In the genomic region with DNA sequence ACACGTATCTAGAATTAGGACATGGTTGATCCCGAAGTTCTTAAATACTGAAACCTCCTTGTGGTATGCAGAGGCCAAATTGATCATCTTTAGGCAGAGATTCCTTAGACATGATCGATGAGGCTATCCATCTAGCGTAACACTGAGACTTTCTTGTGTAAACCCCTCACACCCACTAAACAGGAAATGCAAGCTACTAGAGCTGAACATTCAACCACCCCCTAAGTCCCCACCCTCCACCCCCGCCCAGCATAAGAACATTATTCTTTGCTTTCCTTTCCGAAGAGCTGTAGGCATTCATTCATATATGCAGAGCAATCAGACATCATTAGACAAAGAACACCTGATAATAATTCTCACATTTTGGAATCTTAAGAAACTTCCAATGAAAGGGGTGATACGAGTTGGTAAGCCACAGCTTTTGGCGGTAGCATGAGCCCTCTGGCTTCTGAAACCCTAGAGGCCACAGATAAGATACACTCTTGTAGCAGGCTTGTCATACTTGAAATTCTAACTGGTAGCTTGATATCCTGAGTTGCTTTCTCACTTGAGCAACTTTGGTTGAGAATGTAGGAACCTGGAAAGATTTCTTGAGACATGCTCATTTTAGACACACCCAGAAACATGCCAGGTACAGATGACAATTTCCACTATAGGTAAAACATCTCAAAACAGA, we compare ENCODE assay signal across 9 cellular contexts. TPM values are rescaled to one million over a fixed set of nuclear protein-coding genes. Genes with fewer than 3 reads are reported as not detected.
DNase-seq lines count a peak whose midpoint lies in the region; ATAC-seq and TF ChIP-seq lines count a peak whose summit lies in the region.
"Had no signal": no experiment of that assay in that cellular context is flagged by ENCODE, and none has a peak within 500 bp of the region (broad histone marks: within the 10 kb centered on the region; RNA-seq: fewer than 3 reads in every experiment).

No MANE protein-coding gene starts in this region.

- H3K4me1 ChIP-seq in DND-41 (ENCODE audit: insufficient read depth, low read length) (peaks cover 74% of the 10 kb centered on the region), H9 (ENCODE audit: insufficient read depth, low read length) (peaks cover 18% of the 10 kb centered on the region; the same call in 1 of the 2 replicates), vagina (peaks cover 5% of the 10 kb centered on the region)

- H3K27ac Mint-ChIP-seq in activated T-helper 1 cell treated with anti-CD3 and anti-CD28 coated beads, Interleukin-12 subunit alpha, Interleukin-12 subunit beta, Interleukin-2, Interleukin-4 antibody, amounts not matched to agents 30 ng/mL and 10 ng/mL and 1 ng/mL, durations not matched to agents 14 hours and 24 hours and 36 hours = peak overlapping the region; percentile 47
- H3K27ac Mint-ChIP-seq in H9 = no peak overlapping the region

- peak; percentile 39; the same call in 1 of the 3 replicates for ATAC-seq in DND-41 (ENCODE audit: insufficient read depth, low read depth)
- ATAC-seq in GM19351 (IDR thresholded peaks at IDR 0.05; ENCODE audit: unreplicated experiment) = peak; percentile 46
- peak; percentile 40 for ATAC-seq in HG03103 (IDR thresholded peaks at IDR 0.05; ENCODE audit: low read depth, unreplicated experiment)

- peak overlapping the region; percentile 25 for H3K4me3 Mint-ChIP-seq in activated T-helper 1 cell treated with anti-CD3 and anti-CD28 coated beads, Interleukin-12 subunit alpha, Interleukin-12 subunit beta, Interleukin-2, Interleukin-4 antibody, amounts not matched to agents 30 ng/mL and 10 ng/mL and 1 ng/mL, durations not matched to agents 14 hours and 24 hours and 36 hours
- no peak overlapping the region for H3K4me3 Mint-ChIP-seq in H9

- H3K36me3 ChIP-seq in DND-41 (ENCODE audit: insufficient read depth, low read length) = peaks cover 5% of the 10 kb centered on the region
- H3K36me3 ChIP-seq in vagina = no peaks in the 10 kb centered on the region

- no peak overlapping the region for H2AK5ac ChIP-seq in H9 (ENCODE audit: insufficient read length, low read length)

- H4K5ac ChIP-seq in H9 (ENCODE audit: insufficient read length, low read depth, low read length) = no peak overlapping the region

- no peak overlapping the region for H3K4me3 ChIP-seq in DND-41 (ENCODE audit: low read depth in 1 of 2, low read length in 2 of 2)
- no peak overlapping the region for H3K4me3 ChIP-seq in vagina

- no peak overlapping the region for H2BK20ac ChIP-seq in H9 (ENCODE audit: low read depth, low read length, poor library complexity, severe bottlenecking)

- peaks cover 23% of the 10 kb centered on the region for H3K36me3 Mint-ChIP-seq in activated T-helper 1 cell treated with anti-CD3 and anti-CD28 coated beads, Interleukin-12 subunit alpha, Interleukin-12 subunit beta, Interleukin-2, Interleukin-4 antibody, amounts not matched to agents 30 ng/mL and 10 ng/mL and 1 ng/mL, durations not matched to agents 14 hours and 24 hours and 36 hours (ENCODE audit: low read depth)
- H3K36me3 Mint-ChIP-seq in H9 (ENCODE audit: insufficient read depth in 1 of 3, low read depth in 3 of 3) = no peaks in the 10 kb centered on the region

- no peak overlapping the region for H3K4ac ChIP-seq in H9 (ENCODE audit: low read depth, low read length)

- H2BK120ac ChIP-seq in H9 (ENCODE audit: low read depth, low read length, poor library complexity, severe bottlenecking) = no peak overlapping the region

- no peaks in the 10 kb centered on the region for H3K27me3 Mint-ChIP-seq in activated T-helper 1 cell treated with anti-CD3 and anti-CD28 coated beads, Interleukin-12 subunit alpha, Interleukin-12 subunit beta, Interleukin-2, Interleukin-4 antibody, amounts not matched to agents 30 ng/mL and 10 ng/mL and 1 ng/mL, durations not matched to agents 14 hours and 24 hours and 36 hours (ENCODE audit: insufficient read depth)
- peaks cover 32% of the 10 kb centered on the region for H3K27me3 Mint-ChIP-seq in H9 (ENCODE audit: low read depth)

- H3K9me3 ChIP-seq in DND-41 (ENCODE audit: insufficient read depth, low read length, severe bottlenecking) (no peaks in the 10 kb centered on the region), H9 (ENCODE audit: control insufficient read depth, low read depth, low read length) (no peaks in the 10 kb centered on the region), vagina (no peaks in the 10 kb centered on the region)

- WGBS in H9 (ENCODE audit: extremely low coverage, insufficient read length, low lambda C conversion rate) = no CpG with 5 or more reads among the region's 8 CpGs

- H3K9me3 Mint-ChIP-seq in activated T-helper 1 cell treated with anti-CD3 and anti-CD28 coated beads, Interleukin-12 subunit alpha, Interleukin-12 subunit beta, Interleukin-2, Interleukin-4 antibody, amounts not matched to agents 30 ng/mL and 10 ng/mL and 1 ng/mL, durations not matched to agents 14 hours and 24 hours and 36 hours = no peaks in the 10 kb centered on the region
- H3K9me3 Mint-ChIP-seq in H9 = no peaks in the 10 kb centered on the region; a peak in 1 of 5 replicates

- H4K91ac ChIP-seq in H9 (ENCODE audit: insufficient read length, low read depth, low read length) = no peak overlapping the region

- H3K4me1 Mint-ChIP-seq in activated T-helper 1 cell treated with anti-CD3 and anti-CD28 coated beads, Interleukin-12 subunit alpha, Interleukin-12 subunit beta, Interleukin-2, Interleukin-4 antibody, amounts not matched to agents 30 ng/mL and 10 ng/mL and 1 ng/mL, durations not matched to agents 14 hours and 24 hours and 36 hours (ENCODE audit: low read depth) = peaks cover 94% of the 10 kb centered on the region
- peaks cover 63 to 64% of the 10 kb centered on the region in 2 experiments for H3K4me1 Mint-ChIP-seq in H9

- H3K18ac ChIP-seq in H9 (ENCODE audit: insufficient read length, low read depth, low read length) = no peak overlapping the region

- H4K8ac ChIP-seq in H9 (replicated peaks; ENCODE audit: insufficient read length, low read depth, low read length) = no peak overlapping the region

- no peak overlapping the region for H2BK5ac ChIP-seq in H9 (ENCODE audit: insufficient read length, low read length)

- no peak overlapping the region for H2BK12ac ChIP-seq in H9 (ENCODE audit: insufficient read length, low read depth, low read length)

- H3K27ac ChIP-seq in DND-41 (ENCODE audit: low read length) = no peak overlapping the region
- H3K27ac ChIP-seq in H9 (ENCODE audit: insufficient read length, low read depth, low read length) = no peak overlapping the region
- no peak overlapping the region for H3K27ac ChIP-seq in vagina

- H4K20me1 ChIP-seq in DND-41 (ENCODE audit: insufficient read depth, low read length) (peaks cover 74% of the 10 kb centered on the region), H9 (ENCODE audit: control insufficient read depth, insufficient read depth, insufficient read length) (no peaks in the 10 kb centered on the region)

- H3K23ac ChIP-seq in H9 (ENCODE audit: insufficient read length, low read depth, low read length) = no peak overlapping the region

- H2AFZ ChIP-seq in DND-41 (ENCODE audit: low read depth, low read length) (no peak overlapping the region), H9 (ENCODE audit: low read length) (no peak overlapping the region)

- H3K9ac ChIP-seq in DND-41 (ENCODE audit: low read depth, low read length) (no peak overlapping the region), H9 (ENCODE audit: extremely low read depth, insufficient read length, low read length) (no peak overlapping the region)

- no peak overlapping the region for H2BK15ac ChIP-seq in H9 (ENCODE audit: low read depth, low read length)

- intact Hi-C loops in activated T-helper 1 cell treated with anti-CD3 and anti-CD28 coated beads, Interleukin-12 subunit alpha, Interleukin-12 subunit beta, Interleukin-2, Interleukin-4 antibody, amounts not matched to agents 30 ng/mL and 10 ng/mL and 1 ng/mL, durations not matched to agents 14 hours and 24 hours and 36 hours (cut with micrococcal nuclease) = loop anchor here (1.0 to 5.0 kb wide), 5 partner anchors 11 to 449 kb away; no protein-coding TSS in a partner anchor
- intact Hi-C loops in vagina (cut with DNase I) = no loop called here

- no peaks in the 10 kb centered on the region for H3K79me1 ChIP-seq in H9 (ENCODE audit: insufficient read depth, low read depth, low read length, poor library complexity, severe bottlenecking)

- H3K23me2 ChIP-seq in H9 (ENCODE audit: insufficient read length, low read depth, low read length, poor library complexity, severe bottlenecking) = no peaks in the 10 kb centered on the region

- no peak overlapping the region for H3T11ph ChIP-seq in H9 (ENCODE audit: low read length)

- DNase-seq in DND-41 = no peak
- no peak for DNase-seq in activated T-helper 1 cell treated with anti-CD3 and anti-CD28 coated beads, Interleukin-12 subunit alpha, Interleukin-12 subunit beta, Interleukin-2, Interleukin-4 antibody, amounts not matched to agents 30 ng/mL and 10 ng/mL and 1 ng/mL, durations not matched to agents 14 hours and 24 hours and 36 hours (ENCODE audit: low spot score)
- no peak for DNase-seq in H9
- DNase-seq in vagina (ENCODE audit: extremely low spot score in 2 of 2) = no peak
- no peak for DNase-seq in HPDE6-E6E7 (ENCODE audit: extremely low spot score)
- DNase-seq in NCI-H187 treated with DMSO at 0.1 percent for 48 hours (lab: John Stamatoyannopoulos, UW) = no peak
- DNase-seq: NCI-H187 had no signal

- H3K27me3 ChIP-seq in DND-41 (ENCODE audit: insufficient read depth, low read length, poor library complexity) (no peaks in the 10 kb centered on the region), H9 (ENCODE audit: insufficient read depth, low read length) (no peaks in the 10 kb centered on the region), vagina (no peaks in the 10 kb centered on the region)

- H3K56ac ChIP-seq in H9 (ENCODE audit: insufficient read length, low read depth, low read length) = no peak overlapping the region

- no peak overlapping the region for H3K14ac ChIP-seq in H9 (ENCODE audit: insufficient read depth, low read length)

- TF ChIP-seq POLR2A in vagina (IDR thresholded peaks at IDR 0.05) = no peak

- H3K4me2 ChIP-seq in DND-41 (ENCODE audit: insufficient read depth, low read length) = no peak overlapping the region
- H3K4me2 ChIP-seq in H9 (ENCODE audit: insufficient read depth, insufficient read length, low read length) = no peak overlapping the region

- H3K79me2 ChIP-seq in DND-41 (ENCODE audit: insufficient read depth, low read length) = peaks cover 98% of the 10 kb centered on the region
- no peaks in the 10 kb centered on the region for H3K79me2 ChIP-seq in H9 (ENCODE audit: insufficient read depth, low read length)

- TF ChIP-seq CTCF in DND-41 (IDR thresholded peaks at IDR 0.05; ENCODE audit: borderline replicate concordance, extremely low read depth, low read length, poor library complexity, severe bottlenecking) (no peak), H9 (conservative IDR thresholded peaks at IDR 0.05) (no peak), vagina (IDR thresholded peaks at IDR 0.05) (no peak)

RNA-seq across cellular contexts. Expression of a gene that starts 42.2 kb away (rescaled TPM):
- 40.7 and 41.5 TPM in 2 replicates for total RNA-seq in activated T-helper 1 cell treated with anti-CD3 and anti-CD28 coated beads, Interleukin-12 subunit alpha, Interleukin-12 subunit beta, Interleukin-2, Interleukin-4 antibody, amounts not matched to agents 30 ng/mL and 10 ng/mL and 1 ng/mL, durations not matched to agents 14 hours and 24 hours and 36 hours
- total RNA-seq in H9 (2021) (0.24 and 0.66 TPM in 2 replicates), vagina (29.5 TPM)

Comparison
In these comparisons a context has a peak if more than half of its experiments do, and no peak if none do; other contexts are left out.
1. RNA of a gene that starts 42.2 kb away (total RNA-seq): 40.7 to 41.5 TPM in activated T-helper 1 cell treated with anti-CD3 and anti-CD28 coated beads, Interleukin-12 subunit alpha, Interleukin-12 subunit beta, Interleukin-2, Interleukin-4 antibody, amounts not matched to agents 30 ng/mL and 10 ng/mL and 1 ng/mL, durations not matched to agents 14 hours and 24 hours and 36 hours and 29.5 TPM in vagina (single experiment); 0.24 to 0.66 TPM in H9; every median in the first group is over 10 times any median in the second.
2. Peak in every context shown above with its lines, with median percentiles within 50 percentile points of each other: ATAC-seq.